In genomic region chr6:24387818-24388217, GRCh38 we compare ENCODE assay signal across 24 cellular contexts. TPM values are rescaled to one million over a fixed set of nuclear protein-coding genes. Genes with fewer than 3 reads are reported as not detected.
"Had no signal": no experiment of that assay in that cellular context is flagged by ENCODE, and none has a peak within 500 bp of the region (broad histone marks: within the 10 kb centered on the region; RNA-seq: fewer than 3 reads in every experiment).

No MANE protein-coding gene starts in this region.

- H3K4me1 ChIP-seq: heart right ventricle, neural progenitor cell, sigmoid colon, vagina had no signal

- H3K36me3 Mint-ChIP-seq: activated naive CD8-positive, alpha-beta T cell treated with anti-CD3 and anti-CD28 coated beads, Interleukin-2, amount 10 ng/mL, durations not matched to agents 7 days and 5 days; neural progenitor cell; type B pancreatic cell had no signal

- H3K27ac Mint-ChIP-seq: activated CD4-positive, alpha-beta memory T cell treated with anti-CD3 and anti-CD28 coated beads, Interleukin-2, amount 10 ng/mL, durations not matched to agents 7 days and 5 days; activated naive CD4-positive, alpha-beta T cell treated with anti-CD3 and anti-CD28 coated beads for 36 hours; activated naive CD8-positive, alpha-beta T cell treated with anti-CD3 and anti-CD28 coated beads, Interleukin-2, amount 10 ng/mL, durations not matched to agents 7 days and 5 days; activated T-cell treated with anti-CD3 and anti-CD28 coated beads, Interleukin-2, amount 50 U/mL, for 72 hours; endodermal cell; neural progenitor cell; type B pancreatic cell had no signal

- ATAC-seq: activated T-cell treated with anti-CD3 and anti-CD28 coated beads, Interleukin-2, amount 50 U/mL, for 72 hours; heart right ventricle; left colon; mucosa of descending colon had no signal

- H2AFZ ChIP-seq: neural progenitor cell had no signal

- H3K4me1 Mint-ChIP-seq: activated CD4-positive, alpha-beta memory T cell treated with anti-CD3 and anti-CD28 coated beads, Interleukin-2, amount 10 ng/mL, durations not matched to agents 7 days and 5 days; neural progenitor cell had no signal

- H3K9ac ChIP-seq: neural progenitor cell had no signal

- H3K27ac ChIP-seq: heart right ventricle, neural progenitor cell, sigmoid colon, thoracic aorta, vagina had no signal

- H3K27me3 ChIP-seq: neural progenitor cell, sigmoid colon, vagina had no signal

- H3K4me3 Mint-ChIP-seq: activated CD4-positive, alpha-beta memory T cell treated with anti-CD3 and anti-CD28 coated beads, Interleukin-2, amount 10 ng/mL, durations not matched to agents 7 days and 5 days; activated naive CD4-positive, alpha-beta T cell treated with anti-CD3 and anti-CD28 coated beads for 36 hours; activated naive CD8-positive, alpha-beta T cell treated with anti-CD3 and anti-CD28 coated beads, Interleukin-2, amount 10 ng/mL, durations not matched to agents 7 days and 5 days; activated T-cell treated with anti-CD3 and anti-CD28 coated beads, Interleukin-2, amount 50 U/mL, for 72 hours; endodermal cell; neural progenitor cell; type B pancreatic cell had no signal

- DNase-seq: activated CD4-positive, alpha-beta memory T cell treated with anti-CD3 and anti-CD28 coated beads, Interleukin-2, amount 10 ng/mL, durations not matched to agents 7 days and 5 days; activated CD4-positive, alpha-beta T cell treated with anti-CD3 and anti-CD28 coated beads for 48 hours; activated effector memory CD4-positive, alpha-beta T cell treated with Interleukin-2 at 50 U/mL for 16 hours; activated naive CD4-positive, alpha-beta T cell treated with anti-CD3 and anti-CD28 coated beads for 36 hours; activated naive CD8-positive, alpha-beta T cell treated with anti-CD3 and anti-CD28 coated beads, Interleukin-2, amount 10 ng/mL, durations not matched to agents 7 days and 5 days; activated T-cell treated with anti-CD3 and anti-CD28 coated beads, Interleukin-2, amount 50 U/mL, for 72 hours; amniotic stem cell; cortex of kidney; endodermal cell; heart right ventricle; islet precursor cell; left colon; mesendoderm; mucosa of descending colon; sigmoid colon; stimulated activated CD4-positive, alpha-beta T cell treated with anti-CD3 and anti-CD28 coated beads, Interleukin-2, amount 100 ng/mL, for 48 hours; stimulated activated CD8-positive, alpha-beta memory T cell treated with anti-CD3 and anti-CD28 coated beads, Interleukin-4, amount 100 ng/mL, for 48 hours; stimulated activated naive CD4-positive, alpha-beta T cell; T1000 had no signal

- H3K36me3 ChIP-seq: heart right ventricle, neural progenitor cell, sigmoid colon, thoracic aorta, vagina had no signal

- H3K27me3 Mint-ChIP-seq: type B pancreatic cell had no signal

- H3K9me3 Mint-ChIP-seq: activated CD4-positive, alpha-beta memory T cell treated with anti-CD3 and anti-CD28 coated beads, Interleukin-2, amount 10 ng/mL, durations not matched to agents 7 days and 5 days; activated naive CD4-positive, alpha-beta T cell treated with anti-CD3 and anti-CD28 coated beads for 36 hours; activated naive CD8-positive, alpha-beta T cell treated with anti-CD3 and anti-CD28 coated beads, Interleukin-2, amount 10 ng/mL, durations not matched to agents 7 days and 5 days; activated T-cell treated with anti-CD3 and anti-CD28 coated beads, Interleukin-2, amount 50 U/mL, for 72 hours; type B pancreatic cell had no signal

- H3K4me2 ChIP-seq: neural progenitor cell had no signal

- H3K4me3 ChIP-seq: heart right ventricle, mucosa of descending colon, neural progenitor cell, sigmoid colon, thoracic aorta, vagina had no signal

- H3K9me3 ChIP-seq: heart right ventricle, mucosa of descending colon, sigmoid colon, thoracic aorta, vagina had no signal

RNA-seq across cellular contexts. Expression of gene DCDC2, which starts 30.0 kb away (rescaled TPM):
- total RNA-seq: activated CD4-positive, alpha-beta memory T cell treated with anti-CD3 and anti-CD28 coated beads, Interleukin-2, amount 10 ng/mL, durations not matched to agents 7 days and 5 days; activated naive CD4-positive, alpha-beta T cell treated with anti-CD3 and anti-CD28 coated beads for 36 hours; posterior vena cava; thoracic aorta; vagina had no signal
- polyA plus RNA-seq: heart right ventricle had no signal
